Comparison of ENCODE assay signal across 17 cellular contexts in genomic region chr11:107606122-107606521, GRCh38. TPM values are rescaled to one million over a fixed set of nuclear protein-coding genes. Genes with fewer than 3 reads are reported as not detected.
DNase-seq lines count a peak whose midpoint lies in the region; ATAC-seq, FAIRE-seq and TF ChIP-seq lines count a peak whose summit lies in the region.
"Had no signal": no experiment of that assay in that cellular context is flagged by ENCODE, and none has a peak within 500 bp of the region (broad histone marks: within the 10 kb centered on the region; RNA-seq: fewer than 3 reads in every experiment).

No MANE protein-coding gene starts in this region.

- H3K36me3 Mint-ChIP-seq in glutamatergic neuron (ENCODE audit: unreplicated experiment) = no peaks in the 10 kb centered on the region
- H3K36me3 Mint-ChIP-seq in naive thymus-derived CD4-positive, alpha-beta T cell = no peaks in the 10 kb centered on the region
- H3K36me3 Mint-ChIP-seq: CD8-positive, alpha-beta T cell had no signal

- peak overlapping the region; percentile 28 for H3K27ac Mint-ChIP-seq in glutamatergic neuron (ENCODE audit: unreplicated experiment)
- H3K27ac Mint-ChIP-seq in naive thymus-derived CD4-positive, alpha-beta T cell = no peak overlapping the region
- H3K27ac Mint-ChIP-seq: CD8-positive, alpha-beta T cell had no signal

- no peaks in the 10 kb centered on the region for H3K9me3 ChIP-seq in OCI-LY3 (ENCODE audit: insufficient read depth, low read length)
- H3K9me3 ChIP-seq in naive thymus-derived CD4-positive, alpha-beta T cell (ENCODE audit: control insufficient read depth in 2 of 3, low read length in 3 of 3) = no peaks in the 10 kb centered on the region
- H3K9me3 ChIP-seq: adrenal gland had no signal

- H3K27ac ChIP-seq in C4-2B (no peak overlapping the region), OCI-LY3 (ENCODE audit: low read length) (no peak overlapping the region)
- no peak overlapping the region for H3K27ac ChIP-seq in naive thymus-derived CD4-positive, alpha-beta T cell (ENCODE audit: low read depth, low read length)
- H3K27ac ChIP-seq: adrenal gland, RWPE1 had no signal

- H3K9ac ChIP-seq in OCI-LY3 (ENCODE audit: low read length) = no peak overlapping the region

- H3K9me3 Mint-ChIP-seq in glutamatergic neuron (ENCODE audit: unreplicated experiment) = no peaks in the 10 kb centered on the region
- H3K9me3 Mint-ChIP-seq in naive thymus-derived CD4-positive, alpha-beta T cell = peaks cover 0 to 4% (median 0%) of the 10 kb centered on the region in 11 donors
- H3K9me3 Mint-ChIP-seq: activated T-cell treated with anti-CD3 and anti-CD28 coated beads, Interleukin-2, amount 50 U/mL, for 4 hours; CD8-positive, alpha-beta T cell had no signal

- CTCF ChIA-PET in naive thymus-derived CD4-positive, alpha-beta T cell (lab: Charles Lee) = no interaction called here

- FAIRE-seq in GM19239 (lab: Jason Lieb, UNC) = peak; percentile 45

- no peaks in the 10 kb centered on the region for H4K20me1 ChIP-seq in OCI-LY3 (ENCODE audit: insufficient read depth, low read length)

- no peaks in the 10 kb centered on the region for H3K27me3 ChIP-seq in OCI-LY3 (ENCODE audit: low read depth, low read length)
- no peaks in the 10 kb centered on the region for H3K27me3 ChIP-seq in naive thymus-derived CD4-positive, alpha-beta T cell (ENCODE audit: control insufficient read depth in 2 of 2, insufficient read depth in 2 of 2, low read length in 2 of 2)

- DNase-seq in GM19239 (ENCODE audit: insufficient read length, low spot score) = no peak
- no peak for DNase-seq in glutamatergic neuron
- DNase-seq in Right ventricle myocardium inferior (ENCODE audit: missing footprints) = no peak
- no peak for DNase-seq in naive thymus-derived CD4-positive, alpha-beta T cell
- DNase-seq: activated CD4-positive, alpha-beta T cell treated with anti-CD3 and anti-CD28 coated beads for 48 hours; activated T-cell treated with anti-CD3 and anti-CD28 coated beads, Interleukin-2, amount 50 U/mL, for 4 hours; adrenal gland; CD8-positive, alpha-beta T cell; stimulated activated naive CD8-positive, alpha-beta T cell treated with anti-CD3 and anti-CD28 coated beads, Interleukin-15, Interleukin-2, amounts not matched to agents 100 U/mL and 50 U/mL, for 24 hours; T-helper 2 cell had no signal

- ATAC-seq in Right ventricle myocardium inferior (no peak), GM19452 (IDR thresholded peaks at IDR 0.05; ENCODE audit: unreplicated experiment) (no peak), HG02870 (IDR thresholded peaks at IDR 0.05; ENCODE audit: unreplicated experiment) (no peak)
- no peak for ATAC-seq in naive thymus-derived CD4-positive, alpha-beta T cell
- ATAC-seq: activated T-cell treated with anti-CD3 and anti-CD28 coated beads, Interleukin-2, amount 50 U/mL, for 4 hours; CD8-positive, alpha-beta T cell; stimulated activated naive CD8-positive, alpha-beta T cell treated with anti-CD3 and anti-CD28 coated beads, Interleukin-15, Interleukin-2, amounts not matched to agents 100 U/mL and 50 U/mL, for 24 hours had no signal

- peak overlapping the region; percentile 30 for H3K4me3 Mint-ChIP-seq in glutamatergic neuron (ENCODE audit: unreplicated experiment)
- H3K4me3 Mint-ChIP-seq in naive thymus-derived CD4-positive, alpha-beta T cell = no peak overlapping the region
- H3K4me3 Mint-ChIP-seq: activated T-cell treated with anti-CD3 and anti-CD28 coated beads, Interleukin-2, amount 50 U/mL, for 4 hours; CD8-positive, alpha-beta T cell had no signal

- H3K36me3 ChIP-seq in OCI-LY3 (replicated peaks; ENCODE audit: low read depth, low read length) = no peaks in the 10 kb centered on the region
- no peaks in the 10 kb centered on the region for H3K36me3 ChIP-seq in naive thymus-derived CD4-positive, alpha-beta T cell (ENCODE audit: control insufficient read depth in 2 of 3, insufficient read depth in 3 of 3, low read length in 3 of 3)
- H3K36me3 ChIP-seq: adrenal gland had no signal

- no peak overlapping the region for H2AFZ ChIP-seq in OCI-LY3 (ENCODE audit: low read depth, low read length)

- no peak overlapping the region for H3K4me2 ChIP-seq in OCI-LY3 (ENCODE audit: low read length)

- H3K4me1 ChIP-seq in OCI-LY3 (ENCODE audit: low read length) = no peaks in the 10 kb centered on the region
- no peaks in the 10 kb centered on the region for H3K4me1 ChIP-seq in naive thymus-derived CD4-positive, alpha-beta T cell (ENCODE audit: control insufficient read depth in 2 of 2, insufficient read depth in 2 of 2, low read length in 2 of 2)
- H3K4me1 ChIP-seq: adrenal gland had no signal

- no peaks in the 10 kb centered on the region for H3K79me2 ChIP-seq in OCI-LY3 (ENCODE audit: low read length)

- peaks cover 4% of the 10 kb centered on the region for H3K27me3 Mint-ChIP-seq in glutamatergic neuron (ENCODE audit: unreplicated experiment)
- peaks cover 51 to 77% (median 70%) of the 10 kb centered on the region in 5 donors for H3K27me3 Mint-ChIP-seq in naive thymus-derived CD4-positive, alpha-beta T cell

- intact Hi-C loops in Right ventricle myocardium inferior (cut with DNase I) = no loop called here
- intact Hi-C loops in naive thymus-derived CD4-positive, alpha-beta T cell (cut with micrococcal nuclease) = no loop called here

- 0 out of 2 replicates have a peak, but pooled peaks have one; percentile 6 for TF ChIP-seq CTCF in C4-2B (conservative IDR thresholded peaks at IDR 0.05)
- peak; percentile 16 for TF ChIP-seq CTCF in OCI-LY3 (IDR thresholded peaks at IDR 0.05; ENCODE audit: low read depth, low read length)
- no peak for TF ChIP-seq CTCF in glutamatergic neuron (IDR thresholded peaks at IDR 0.05; ENCODE audit: partially characterized antibody, unreplicated experiment)

- no peak overlapping the region for H3K4me3 ChIP-seq in OCI-LY3 (ENCODE audit: low read length)
- H3K4me3 ChIP-seq in naive thymus-derived CD4-positive, alpha-beta T cell (ENCODE audit: low read length) = no peak overlapping the region
- H3K4me3 ChIP-seq: adrenal gland, lung had no signal

- POLR2A ChIA-PET in naive thymus-derived CD4-positive, alpha-beta T cell (lab: Charles Lee) = no interaction called here

- peaks cover 13% of the 10 kb centered on the region for H3K4me1 Mint-ChIP-seq in glutamatergic neuron (ENCODE audit: low read depth, unreplicated experiment)
- H3K4me1 Mint-ChIP-seq in naive thymus-derived CD4-positive, alpha-beta T cell = no peaks in the 10 kb centered on the region

RNA-seq across cellular contexts. Expression of gene ELMOD1, which starts 15.2 kb away (rescaled TPM):
- total RNA-seq in glutamatergic neuron (ENCODE audit: unreplicated experiment) (0.81 TPM), Right ventricle myocardium inferior (0.41 TPM)
- total RNA-seq in naive thymus-derived CD4-positive, alpha-beta T cell = not detected
- not detected for polyA plus RNA-seq in naive thymus-derived CD4-positive, alpha-beta T cell
- total RNA-seq: activated T-cell treated with anti-CD3 and anti-CD28 coated beads, Interleukin-2, amount 50 U/mL, for 4 hours; CD8-positive, alpha-beta T cell; NCI-H460 had no signal

RNA-seq across cellular contexts. Expression of gene ALKBH8, which starts 40.6 kb away (rescaled TPM):
- 6.4 TPM for total RNA-seq in glutamatergic neuron (ENCODE audit: unreplicated experiment)
- 5.5 TPM for total RNA-seq in Right ventricle myocardium inferior
- total RNA-seq in naive thymus-derived CD4-positive, alpha-beta T cell = 10 to 100 TPM in 4 of 5 experiments, 1 to 10 TPM in 1; 9.5 to 19.1 (median 12.6) TPM
- polyA plus RNA-seq in naive thymus-derived CD4-positive, alpha-beta T cell = 10 to 100 TPM in 1 of 2 donors, 1 to 10 TPM in 1; 9.4 to 11.6 TPM
